In genomic region chr1:201447911-201448871, GRCh38 we compare ENCODE assay signal across 8 cellular contexts. TPM values are rescaled to one million over a fixed set of nuclear protein-coding genes. Genes with fewer than 3 reads are reported as not detected.
DNase-seq lines count a peak whose midpoint lies in the region; ATAC-seq and TF ChIP-seq lines count a peak whose summit lies in the region.

No MANE protein-coding gene starts in this region.

- peak; percentile 69 for TF ChIP-seq CTCF in lung (IDR thresholded peaks at IDR 0.05; ENCODE audit: control extremely low read depth, extremely low read depth)

- 37 to 38% methylated on average over 20 of the region's 20 CpGs for WGBS in lung, 2 donors

- no peaks in the 10 kb centered on the region for H3K9me3 ChIP-seq in lung (ENCODE audit: control insufficient read depth in 2 of 2, insufficient read depth in 1 of 2, low read length in 1 of 2)

- ATAC-seq in HG02571 (IDR thresholded peaks at IDR 0.05; ENCODE audit: unreplicated experiment): peak; percentile 72
- ATAC-seq in lung (ENCODE audit: insufficient read depth, low FRiP score): peak; percentile 83
- ATAC-seq in HG02870 (IDR thresholded peaks at IDR 0.05; ENCODE audit: unreplicated experiment): no peak

- DNase-seq in GM03348 (ENCODE audit: low spot score) (peak; percentile 91), NCI-H1694 (lab: John Stamatoyannopoulos, UW) (peak; percentile 42), ecto neural progenitor cell (ENCODE audit: low spot score) (peak; percentile 88), lung (ENCODE audit: low spot score) (peak; percentile 75)
- peak; percentile 80 for DNase-seq in activated CD4-positive, alpha-beta T cell treated with anti-CD3 and anti-CD28 coated beads for 48 hours
- DNase-seq in stimulated activated CD8-positive, alpha-beta memory T cell treated with anti-CD3 and anti-CD28 coated beads, Interleukin-12 subunit alpha, Interleukin-12 subunit beta, amount 100 ng/mL, for 1 hour (ENCODE audit: low read depth): peak; percentile 36

- no peak overlapping the region for H3K27ac ChIP-seq in lung (ENCODE audit: low read depth in 1 of 2, low read length in 1 of 2)

- no peaks in the 10 kb centered on the region for H3K36me3 ChIP-seq in lung (ENCODE audit: control insufficient read depth in 2 of 2, insufficient read depth in 2 of 2, low read length in 2 of 2)

- H3K27me3 ChIP-seq in lung (ENCODE audit: control insufficient read depth, insufficient read depth): no peaks in the 10 kb centered on the region

- H3K4me1 ChIP-seq in lung (ENCODE audit: control insufficient read depth in 2 of 2, insufficient read depth in 2 of 2, low read length in 2 of 2): peaks cover 0 to 10% of the 10 kb centered on the region in 2 donors

- no peak overlapping the region for H3K4me3 ChIP-seq in lung

RNA-seq across cellular contexts. Expression of gene PHLDA3, which starts 20.8 kb away (rescaled TPM):
- 10 to 100 TPM; 12.8 to 73.2 TPM for total RNA-seq in lung
- polyA plus RNA-seq in lung: 10 to 100 TPM; 25.9 to 51.8 TPM

RNA-seq across cellular contexts. Expression of gene TNNI1, which starts 26.7 kb away (rescaled TPM):
- total RNA-seq in lung: under 1 TPM; 0.06 to 0.88 TPM
- polyA plus RNA-seq in lung: under 1 TPM; 0.11 to 0.63 TPM

RNA-seq across cellular contexts. Expression of gene LAD1, which starts 49.1 kb away (rescaled TPM):
- total RNA-seq in lung: 10 to 100 TPM; 17.8 to 37.8 TPM
- 10 to 100 TPM; 39.6 to 63.8 TPM for polyA plus RNA-seq in lung

RNA-seq across cellular contexts. Expression of gene CSRP1, which starts 58.7 kb away (rescaled TPM):
- 100 to 1,000 TPM; 223 to 278 TPM for total RNA-seq in lung
- polyA plus RNA-seq in lung: 100 to 1,000 TPM; 143 to 230 TPM

Comparison
In these comparisons a context has a peak if more than half of its experiments do, and no peak if none do; other contexts are left out.
1. DNase-seq: peak in every context shown above with its lines; median percentile 91 in GM03348; 88 in ecto neural progenitor cell; 80 in activated CD4-positive, alpha-beta T cell treated with anti-CD3 and anti-CD28 coated beads for 48 hours; 75 in lung; 42 in NCI-H1694; 36 in stimulated activated CD8-positive, alpha-beta memory T cell treated with anti-CD3 and anti-CD28 coated beads, Interleukin-12 subunit alpha, Interleukin-12 subunit beta, amount 100 ng/mL, for 1 hour.